In the genomic region with DNA sequence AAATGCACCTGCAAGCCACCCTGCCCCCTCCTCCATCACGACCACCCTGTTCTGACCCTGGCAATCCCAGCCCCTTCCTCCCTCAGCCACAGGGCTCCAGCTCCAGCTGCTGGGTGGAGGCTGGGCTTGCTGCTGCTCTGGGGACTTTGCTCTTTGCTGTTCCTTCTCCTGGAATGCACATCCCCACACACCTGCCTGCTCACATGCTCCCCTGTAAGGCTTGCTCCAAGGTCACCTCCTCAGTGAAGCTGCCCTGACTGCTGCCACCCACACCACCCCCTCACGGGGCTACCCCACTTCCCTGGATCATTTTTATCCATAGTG, we compare ENCODE assay signal across 1 cellular context.
TF ChIP-seq lines count a peak whose summit lies in the region.

No MANE protein-coding gene starts in this region.

TF ChIP-seq in HepG2, 621 proteins besides CTCF, POLR2A, EP300 and RAD21 (continued from another document and continues in another):
- TF ChIP-seq ZBTB44 (CRISPR knock-in tag; IDR thresholded peaks at IDR 0.05): no peak
- TF ChIP-seq ZNF260 (CRISPR knock-in tag; IDR thresholded peaks at IDR 0.05; ENCODE audit: borderline replicate concordance, low read depth): no peak
- no peak for TF ChIP-seq PRDM15 (CRISPR knock-in tag; IDR thresholded peaks at IDR 0.05)
- TF ChIP-seq RFX1 (IDR thresholded peaks at IDR 0.05): no peak
- no peak for TF ChIP-seq CHD4 (IDR thresholded peaks at IDR 0.05; ENCODE audit: borderline replicate concordance, low read length)
- TF ChIP-seq, protein P1, sequence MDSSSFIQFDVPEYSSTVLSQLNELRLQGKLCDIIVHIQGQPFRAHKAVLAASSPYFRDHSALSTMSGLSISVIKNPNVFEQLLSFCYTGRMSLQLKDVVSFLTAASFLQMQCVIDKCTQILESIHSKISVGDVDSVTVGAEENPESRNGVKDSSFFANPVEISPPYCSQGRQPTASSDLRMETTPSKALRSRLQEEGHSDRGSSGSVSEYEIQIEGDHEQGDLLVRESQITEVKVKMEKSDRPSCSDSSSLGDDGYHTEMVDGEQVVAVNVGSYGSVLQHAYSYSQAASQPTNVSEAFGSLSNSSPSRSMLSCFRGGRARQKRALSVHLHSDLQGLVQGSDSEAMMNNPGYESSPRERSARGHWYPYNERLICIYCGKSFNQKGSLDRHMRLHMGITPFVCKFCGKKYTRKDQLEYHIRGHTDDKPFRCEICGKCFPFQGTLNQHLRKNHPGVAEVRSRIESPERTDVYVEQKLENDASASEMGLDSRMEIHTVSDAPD (CRISPR knock-in tag; IDR thresholded peaks at IDR 0.05): no peak
- no peak for TF ChIP-seq ZBTB4 (CRISPR knock-in tag; IDR thresholded peaks at IDR 0.05; ENCODE audit: borderline replicate concordance)
- TF ChIP-seq ZBTB20 (CRISPR knock-in tag; IDR thresholded peaks at IDR 0.05; ENCODE audit: borderline replicate concordance, low read depth): peak; percentile 26; the same call in 1 of the 2 replicates
- TF ChIP-seq ZNF329 (CRISPR knock-in tag; IDR thresholded peaks at IDR 0.05; ENCODE audit: low read depth): no peak
- TF ChIP-seq ZSCAN5A (CRISPR knock-in tag; IDR thresholded peaks at IDR 0.05; ENCODE audit: borderline replicate concordance): no peak
- TF ChIP-seq, protein P2, sequence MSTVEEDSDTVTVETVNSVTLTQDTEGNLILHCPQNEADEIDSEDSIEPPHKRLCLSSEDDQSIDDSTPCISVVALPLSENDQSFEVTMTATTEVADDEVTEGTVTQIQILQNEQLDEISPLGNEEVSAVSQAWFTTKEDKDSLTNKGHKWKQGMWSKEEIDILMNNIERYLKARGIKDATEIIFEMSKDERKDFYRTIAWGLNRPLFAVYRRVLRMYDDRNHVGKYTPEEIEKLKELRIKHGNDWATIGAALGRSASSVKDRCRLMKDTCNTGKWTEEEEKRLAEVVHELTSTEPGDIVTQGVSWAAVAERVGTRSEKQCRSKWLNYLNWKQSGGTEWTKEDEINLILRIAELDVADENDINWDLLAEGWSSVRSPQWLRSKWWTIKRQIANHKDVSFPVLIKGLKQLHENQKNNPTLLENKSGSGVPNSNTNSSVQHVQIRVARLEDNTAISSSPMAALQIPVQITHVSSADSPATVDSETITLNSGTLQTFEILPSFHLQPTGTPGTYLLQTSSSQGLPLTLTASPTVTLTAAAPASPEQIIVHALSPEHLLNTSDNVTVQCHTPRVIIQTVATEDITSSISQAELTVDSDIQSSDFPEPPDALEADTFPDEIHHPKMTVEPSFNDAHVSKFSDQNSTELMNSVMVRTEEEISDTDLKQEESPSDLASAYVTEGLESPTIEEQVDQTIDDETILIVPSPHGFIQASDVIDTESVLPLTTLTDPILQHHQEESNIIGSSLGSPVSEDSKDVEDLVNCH (CRISPR knock-in tag; IDR thresholded peaks at IDR 0.05): no peak
- TF ChIP-seq SOX5 (CRISPR knock-in tag; IDR thresholded peaks at IDR 0.05; ENCODE audit: borderline replicate concordance): no peak
- TF ChIP-seq ATRX (CRISPR knock-in tag; IDR thresholded peaks at IDR 0.05; ENCODE audit: borderline replicate concordance): no peak
- TF ChIP-seq ZNF747 (CRISPR knock-in tag; IDR thresholded peaks at IDR 0.05; ENCODE audit: borderline replicate concordance): no peak
- no peak for TF ChIP-seq ZNF546 (CRISPR knock-in tag; conservative IDR thresholded peaks at IDR 0.05)
- no peak for TF ChIP-seq THAP7 (CRISPR knock-in tag; IDR thresholded peaks at IDR 0.05)
- TF ChIP-seq BRD4 (CRISPR knock-in tag; IDR thresholded peaks at IDR 0.05): no peak
- TF ChIP-seq, protein P3, sequence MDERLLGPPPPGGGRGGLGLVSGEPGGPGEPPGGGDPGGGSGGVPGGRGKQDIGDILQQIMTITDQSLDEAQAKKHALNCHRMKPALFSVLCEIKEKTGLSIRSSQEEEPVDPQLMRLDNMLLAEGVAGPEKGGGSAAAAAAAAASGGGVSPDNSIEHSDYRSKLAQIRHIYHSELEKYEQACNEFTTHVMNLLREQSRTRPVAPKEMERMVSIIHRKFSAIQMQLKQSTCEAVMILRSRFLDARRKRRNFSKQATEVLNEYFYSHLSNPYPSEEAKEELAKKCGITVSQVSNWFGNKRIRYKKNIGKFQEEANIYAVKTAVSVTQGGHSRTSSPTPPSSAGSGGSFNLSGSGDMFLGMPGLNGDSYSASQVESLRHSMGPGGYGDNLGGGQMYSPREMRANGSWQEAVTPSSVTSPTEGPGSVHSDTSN (CRISPR knock-in tag; IDR thresholded peaks at IDR 0.05): no peak
- TF ChIP-seq U2AF2 (IDR thresholded peaks at IDR 0.05; ENCODE audit: low read depth, low read length): no peak
- TF ChIP-seq KAT2B (IDR thresholded peaks at IDR 0.05; ENCODE audit: borderline replicate concordance, low read depth, low read length): no peak
- TF ChIP-seq ZNF292 (CRISPR knock-in tag; IDR thresholded peaks at IDR 0.05; ENCODE audit: borderline replicate concordance, low read depth): 0 out of 2 replicates have a peak, but pooled peaks have one; percentile 46
- TF ChIP-seq ZNF7 (CRISPR knock-in tag; IDR thresholded peaks at IDR 0.05): no peak
- no peak for TF ChIP-seq ZNF510 (CRISPR knock-in tag; IDR thresholded peaks at IDR 0.05; ENCODE audit: low read depth)
- no peak for TF ChIP-seq ZNF720 (CRISPR knock-in tag; IDR thresholded peaks at IDR 0.05)
- TF ChIP-seq SSRP1 (CRISPR knock-in tag; IDR thresholded peaks at IDR 0.05): no peak
- TF ChIP-seq ZNF703 (CRISPR knock-in tag; IDR thresholded peaks at IDR 0.05; ENCODE audit: borderline replicate concordance): no peak
- TF ChIP-seq ZMYM3 (CRISPR knock-in tag; IDR thresholded peaks at IDR 0.05): peak; percentile 88
- no peak for TF ChIP-seq ERF (CRISPR knock-in tag; IDR thresholded peaks at IDR 0.05)
- no peak for TF ChIP-seq ZNF841 (CRISPR knock-in tag; IDR thresholded peaks at IDR 0.05; ENCODE audit: borderline replicate concordance)
- TF ChIP-seq ZNF256 (CRISPR knock-in tag; conservative IDR thresholded peaks at IDR 0.05): no peak
- no peak for TF ChIP-seq ZNF558 (CRISPR knock-in tag; IDR thresholded peaks at IDR 0.05; ENCODE audit: borderline replicate concordance)
- TF ChIP-seq FOXP1 (IDR thresholded peaks at IDR 0.05): no peak
- TF ChIP-seq FOXP1 (CRISPR knock-in tag; IDR thresholded peaks at IDR 0.05): no peak
- no peak for TF ChIP-seq ZNF30 (CRISPR knock-in tag; IDR thresholded peaks at IDR 0.05)
- no peak for TF ChIP-seq SETDB1 (CRISPR knock-in tag; IDR thresholded peaks at IDR 0.05; ENCODE audit: borderline replicate concordance)
- TF ChIP-seq HOXA9 (CRISPR knock-in tag; IDR thresholded peaks at IDR 0.05; ENCODE audit: borderline replicate concordance): no peak
- TF ChIP-seq ZMYM4 (CRISPR knock-in tag; IDR thresholded peaks at IDR 0.05): 0 out of 2 replicates have a peak, but pooled peaks have one; percentile 41
- TF ChIP-seq RFXAP (CRISPR knock-in tag; IDR thresholded peaks at IDR 0.05; ENCODE audit: borderline replicate concordance): no peak
- no peak for TF ChIP-seq ZNF780A (CRISPR knock-in tag; IDR thresholded peaks at IDR 0.05)
- TF ChIP-seq SOX6 (IDR thresholded peaks at IDR 0.05): no peak
- TF ChIP-seq SOX6 (CRISPR knock-in tag; IDR thresholded peaks at IDR 0.05): peak; percentile 28; the same call in 1 of the 2 replicates
- no peak for TF ChIP-seq PAWR (CRISPR knock-in tag; IDR thresholded peaks at IDR 0.05; ENCODE audit: borderline replicate concordance)
- 0 out of 2 replicates have a peak, but pooled peaks have one; percentile 28 for TF ChIP-seq DPF2 (CRISPR knock-in tag; IDR thresholded peaks at IDR 0.05; ENCODE audit: borderline replicate concordance, low read depth)
- TF ChIP-seq ZNF253 (CRISPR knock-in tag; IDR thresholded peaks at IDR 0.05; ENCODE audit: borderline replicate concordance): no peak
- peak; percentile 42; the same call in 1 of the 2 replicates for TF ChIP-seq POGZ (CRISPR knock-in tag; IDR thresholded peaks at IDR 0.05)
- no peak for TF ChIP-seq MAFF (IDR thresholded peaks at IDR 0.05; ENCODE audit: low read depth, low read length)
- no peak for TF ChIP-seq ZNF569 (CRISPR knock-in tag; IDR thresholded peaks at IDR 0.05; ENCODE audit: borderline replicate concordance)
- no peak for TF ChIP-seq ZNF205 (CRISPR knock-in tag; IDR thresholded peaks at IDR 0.05)
- TF ChIP-seq CBFB (CRISPR knock-in tag; IDR thresholded peaks at IDR 0.05): no peak
- TF ChIP-seq CHCHD3 (CRISPR knock-in tag; IDR thresholded peaks at IDR 0.05): no peak
- no peak for TF ChIP-seq JUN (CRISPR knock-in tag; IDR thresholded peaks at IDR 0.05)
- no peak for TF ChIP-seq ZFAT (CRISPR knock-in tag; conservative IDR thresholded peaks at IDR 0.05)
- TF ChIP-seq NFIB (CRISPR knock-in tag; IDR thresholded peaks at IDR 0.05; ENCODE audit: borderline replicate concordance): no peak
- TF ChIP-seq ZBTB43 (CRISPR knock-in tag; conservative IDR thresholded peaks at IDR 0.05): no peak
